Comparison of ENCODE assay signal across 15 cellular contexts in the genomic region with DNA sequence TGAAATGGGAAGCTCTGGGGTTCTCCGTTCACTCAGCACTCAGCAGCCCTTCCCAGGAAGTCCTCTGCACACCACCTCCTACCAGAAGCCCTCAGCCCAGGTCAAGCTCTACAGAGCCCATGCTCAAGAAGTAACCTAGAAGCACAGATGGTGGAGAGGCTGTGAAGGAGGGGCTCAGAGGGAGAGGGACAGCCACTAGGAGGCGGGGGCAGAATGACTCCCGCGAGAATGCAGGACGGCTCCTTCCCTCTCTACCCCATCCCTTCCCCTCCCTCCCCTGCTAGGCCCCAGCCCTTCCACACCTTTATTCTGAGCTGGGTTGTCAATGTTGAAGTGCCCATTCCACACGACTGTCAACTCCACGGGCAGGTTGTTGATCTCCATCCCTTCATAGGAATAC.
"Had no signal": no experiment of that assay in that cellular context is flagged by ENCODE, and none has a peak within 500 bp of the region (broad histone marks: within the 10 kb centered on the region; RNA-seq: fewer than 3 reads in every experiment).

No MANE protein-coding gene starts in this region.

- DNase-seq: activated CD4-positive, alpha-beta memory T cell treated with anti-CD3 and anti-CD28 coated beads for 36 hours; activated CD4-positive, alpha-beta T cell treated with anti-CD3 and anti-CD28 coated beads for 4 hours; activated T-cell treated with anti-CD3 and anti-CD28 coated beads for 4 hours; anterior cingulate cortex; central memory CD4-positive, alpha-beta T cell; dorsolateral prefrontal cortex; foreskin keratinocyte; head of caudate nucleus; stimulated activated CD4-positive, alpha-beta T cell treated with anti-CD3 and anti-CD28 coated beads, Interleukin-12 subunit alpha, Interleukin-12 subunit beta, amount 100 ng/mL, for 4 hours; stimulated activated CD4-positive, alpha-beta T cell treated with anti-CD3 and anti-CD28 coated beads, Interleukin-1b, Interleukin-23, amount 100 ng/mL, for 48 hours; stimulated activated CD8-positive, alpha-beta memory T cell treated with anti-CD3 and anti-CD28 coated beads, Interleukin-4, amount 100 ng/mL, for 48 hours; stimulated activated naive CD4-positive, alpha-beta T cell had no signal

- H3K79me2 ChIP-seq: parathyroid adenoma had no signal

- H3K27ac ChIP-seq: dorsolateral prefrontal cortex, foreskin keratinocyte, parathyroid adenoma had no signal

- H3K4me1 ChIP-seq: foreskin keratinocyte, parathyroid adenoma had no signal

- H3K27me3 ChIP-seq: dorsolateral prefrontal cortex had no signal

- H3K9ac ChIP-seq: parathyroid adenoma had no signal

- FAIRE-seq: colon, urothelium cell line had no signal

- H2AFZ ChIP-seq: parathyroid adenoma had no signal

- H3K4me3 ChIP-seq: dorsolateral prefrontal cortex had no signal

- ATAC-seq: foreskin keratinocyte had no signal
